8 cellular contexts compared by ENCODE assay signal in genomic region chr2:85560812-85561279, GRCh38. TPM values are rescaled to one million over a fixed set of nuclear protein-coding genes. Genes with fewer than 3 reads are reported as not detected.
DNase-seq lines count a peak whose midpoint lies in the region; ATAC-seq and TF ChIP-seq lines count a peak whose summit lies in the region.

No MANE protein-coding gene starts in this region.

- H3K9me3 ChIP-seq in A673 (ENCODE audit: low read depth, low read length, poor library complexity, severe bottlenecking) (no peaks in the 10 kb centered on the region), PC-9 (ENCODE audit: insufficient read depth, low read depth) (no peaks in the 10 kb centered on the region)

- CTCF ChIA-PET in A673 (lab: Charles Lee) (interaction anchor here (0.6 to 2.0 kb wide), 2 partner anchors 9 to 812 kb away, joined by 3 to 10 read pairs; no protein-coding TSS in a partner anchor), PC-9 (lab: Charles Lee) (no interaction called here)

- peaks cover 13% of the 10 kb centered on the region for H3K36me3 Mint-ChIP-seq in osteocyte (ENCODE audit: unreplicated experiment)

- no TSS peak for BruUV-seq in A673 (replicated peaks; lab: Mats Ljungman, UMichigan)
- BruUV-seq in PC-9 (replicated peaks; lab: Mats Ljungman, UMichigan) = no TSS peak

- H3K4me1 Mint-ChIP-seq in osteocyte (ENCODE audit: unreplicated experiment) = peaks cover 24% of the 10 kb centered on the region

- H3K36me3 ChIP-seq in A673 (ENCODE audit: insufficient read depth, low read length, poor library complexity, severe bottlenecking) (peaks cover 17% of the 10 kb centered on the region), PC-9 (ENCODE audit: low read depth) (peaks cover 14% of the 10 kb centered on the region; the same call in 1 of the 2 replicates)

- H3K4me1 ChIP-seq in A673 (ENCODE audit: insufficient read depth, low read length, poor library complexity, severe bottlenecking) (peaks cover 15% of the 10 kb centered on the region), PC-9 (replicated peaks; ENCODE audit: insufficient read depth) (peaks cover 15% of the 10 kb centered on the region)

- intact Hi-C loops in A673 (cut with micrococcal nuclease; ENCODE audit: unreplicated experiment) = no loop called here
- intact Hi-C loops in PC-9 (cut with micrococcal nuclease; ENCODE audit: unreplicated experiment) = loop anchor here (1.0 to 5.0 kb wide), 2 partner anchors 41 to 55 kb away; partner anchors contain the start of genes TMEM150A and USP39

- H3K4me3 ChIP-seq in A673 (ENCODE audit: low read depth, low read length, poor library complexity, severe bottlenecking) (peak overlapping the region; percentile 63), PC-9 (peak overlapping the region; percentile 73), epithelial cell of esophagus (ENCODE audit: low read length) (peak overlapping the region; percentile 98)

- H3K9me3 Mint-ChIP-seq in osteocyte (ENCODE audit: unreplicated experiment) = no peaks in the 10 kb centered on the region

- H3F3A ChIP-seq in PC-9 (ENCODE audit: insufficient read depth, low read depth) = no peaks in the 10 kb centered on the region

- H3K27me3 ChIP-seq in A673 (replicated peaks; ENCODE audit: insufficient read depth, low read depth, low read length, poor library complexity) = no peaks in the 10 kb centered on the region
- no peaks in the 10 kb centered on the region for H3K27me3 ChIP-seq in PC-9 (ENCODE audit: insufficient read depth, low read depth)

- no peaks in the 10 kb centered on the region for H4K20me1 ChIP-seq in PC-9 (ENCODE audit: insufficient read depth)

- no peaks in the 10 kb centered on the region for H3K9me2 ChIP-seq in PC-9 (ENCODE audit: insufficient read depth)

- peak overlapping the region; percentile 98 for H3K4me3 Mint-ChIP-seq in osteocyte (ENCODE audit: unreplicated experiment)

- ATAC-seq in GM21529 (IDR thresholded peaks at IDR 0.05; ENCODE audit: unreplicated experiment) = peak; percentile 5

- H3K27ac ChIP-seq in A673 (ENCODE audit: low read depth, low read length, poor library complexity, severe bottlenecking) = peak overlapping the region; percentile 79
- H3K27ac ChIP-seq in PC-9 = no peak overlapping the region

- H3K27ac Mint-ChIP-seq in osteocyte (ENCODE audit: unreplicated experiment) = peak overlapping the region; percentile 96

- H2AFZ ChIP-seq in PC-9 = peak overlapping the region; percentile 93

- no peaks in the 10 kb centered on the region for H3K27me3 Mint-ChIP-seq in osteocyte (ENCODE audit: unreplicated experiment)

- H3K4me2 ChIP-seq in PC-9 = peak overlapping the region; percentile 85

- TF ChIP-seq CTCF in A673 (conservative IDR thresholded peaks at IDR 0.05; ENCODE audit: low read depth, low read length) = no peak
- no peak for TF ChIP-seq CTCF in PC-9 (conservative IDR thresholded peaks at IDR 0.05)
- no peak for TF ChIP-seq CTCF in epithelial cell of esophagus (IDR thresholded peaks at IDR 0.05; ENCODE audit: insufficient read depth, low read depth, low read length, missing control alignments)
- TF ChIP-seq CTCF in osteocyte (IDR thresholded peaks at IDR 0.05) = no peak

- H3K79me2 ChIP-seq in PC-9 (ENCODE audit: low read depth) = peaks cover 33% of the 10 kb centered on the region

- POLR2A ChIA-PET in A673 (lab: Charles Lee; ENCODE audit: low non-redundant PET) = interaction anchor here (0.7 to 0.8 kb wide), 4 partner anchors 12 to 147 kb away, joined by 5 to 7 read pairs (median 6); partner anchors contain the start of gene RNF181
- POLR2A ChIA-PET in PC-9 (lab: Charles Lee; ENCODE audit: unreplicated experiment) = interaction anchor here (0.6 to 1.4 kb wide), 7 partner anchors 9 to 603 kb away, joined by 3 to 20 read pairs (median 4); partner anchors contain the start of gene RNF181

- DNase-seq in A673 (ENCODE audit: low spot score) (no peak), PC-9 (no peak), epithelial cell of esophagus (ENCODE audit: low read depth) (no peak), osteocyte (ENCODE audit: extremely low spot score, unreplicated experiment) (no peak), NCI-H1048 (lab: John Stamatoyannopoulos, UW) (no peak), NCI-H82 (lab: John Stamatoyannopoulos, UW) (no peak), hypothalamus (lab: John Stamatoyannopoulos, UW) (no peak)

RNA-seq across cellular contexts. Expression of gene GGCX, which starts 0.4 kb away (rescaled TPM):
- total RNA-seq in A673 (2021) (60.5 and 61.8 TPM in 2 replicates), PC-9 (2021) (30.2 and 30.6 TPM in 2 replicates), osteocyte (58.2 and 59.6 TPM in 2 replicates)

RNA-seq across cellular contexts. Expression of gene VAMP8, which starts 16.5 kb away (rescaled TPM):
- total RNA-seq in A673 (2021) = not detected in 2 replicates
- 91.9 and 124 TPM in 2 replicates for total RNA-seq in PC-9 (2021)
- 3.1 and 3.8 TPM in 2 replicates for total RNA-seq in osteocyte

RNA-seq across cellular contexts. Expression of gene MAT2A, which starts 21.9 kb away (rescaled TPM):
- total RNA-seq in A673 (2021) = 355 and 408 TPM in 2 replicates
- total RNA-seq in PC-9 (2021) = 169 and 206 TPM in 2 replicates
- 178 and 183 TPM in 2 replicates for total RNA-seq in osteocyte

RNA-seq across cellular contexts. Expression of gene VAMP5, which starts 23.4 kb away (rescaled TPM):
- total RNA-seq in A673 (2021) (2.1 and 3.8 TPM in 2 replicates), PC-9 (2021) (7.2 and 7.4 TPM in 2 replicates), osteocyte (not detected in 2 replicates)

RNA-seq across cellular contexts. Expression of gene RNF181, which starts 34.7 kb away (rescaled TPM):
- total RNA-seq in A673 (2021) (78.5 and 99.1 TPM in 2 replicates), PC-9 (2021) (93.9 and 96.7 TPM in 2 replicates), osteocyte (77.2 and 77.3 TPM in 2 replicates)

Comparison
In these comparisons a context has a peak if more than half of its experiments do, and no peak if none do; other contexts are left out.
1. RNA of gene VAMP8, which starts 16.5 kb away (total RNA-seq): 91.9 to 124 TPM in PC-9; 3.1 to 3.8 TPM in osteocyte and not detected in A673; every median in the first group is over 10 times any median in the second.
2. Peak in every context shown above with its lines, with median percentiles within 50 percentile points of each other: H3K4me3 ChIP-seq.